In genomic region chr9:68852941-68853340, GRCh38 we compare ENCODE assay signal across 21 cellular contexts.
"Had no signal": no experiment of that assay in that cellular context is flagged by ENCODE, and none has a peak within 500 bp of the region (broad histone marks: within the 10 kb centered on the region; RNA-seq: fewer than 3 reads in every experiment).

No MANE protein-coding gene starts in this region.

- H3K4me3 ChIP-seq: esophagus muscularis mucosa, hepatocyte, lung, ovary, smooth muscle cell, suprapubic skin, thyroid gland had no signal

- H3K9me3 ChIP-seq: esophagus muscularis mucosa, ovary, suprapubic skin, thyroid gland had no signal

- H3K4me2 ChIP-seq: hepatocyte, smooth muscle cell had no signal

- DNase-seq: effector memory CD4-positive, alpha-beta T cell; foreskin melanocyte; head of caudate nucleus; kidney; left colon; left ventricle myocardium superior; mesenchymal stem cell; midbrain; nucleus accumbens; ovary; right cardiac atrium; stimulated activated CD4-positive, alpha-beta T cell treated with anti-CD3 and anti-CD28 coated beads, Interleukin-2, amount 100 ng/mL, for 48 hours; stimulated activated naive CD8-positive, alpha-beta T cell treated with anti-CD3 and anti-CD28 coated beads, Interleukin-15, Interleukin-2, amounts not matched to agents 100 U/mL and 50 U/mL, for 24 hours; thyroid gland had no signal

- FAIRE-seq: endometrium, kidney, urothelium cell line had no signal

- H3K27me3 ChIP-seq: esophagus muscularis mucosa, hepatocyte, ovary, suprapubic skin, thyroid gland had no signal

- H3K36me3 ChIP-seq: esophagus muscularis mucosa, ovary, suprapubic skin, thyroid gland had no signal

- H2AFZ ChIP-seq: hepatocyte had no signal

- H3K79me2 ChIP-seq: hepatocyte had no signal

- H3K4me1 ChIP-seq: suprapubic skin, thyroid gland had no signal

- H3K27ac ChIP-seq: esophagus muscularis mucosa, hepatocyte, ovary, suprapubic skin, thyroid gland had no signal
